In genomic region chr16:80167657-80168056, GRCh38 we compare ENCODE assay signal across 12 cellular contexts.
DNase-seq lines count a peak whose midpoint lies in the region; ATAC-seq and TF ChIP-seq lines count a peak whose summit lies in the region.
"Had no signal": no experiment of that assay in that cellular context is flagged by ENCODE, and none has a peak within 500 bp of the region (broad histone marks: within the 10 kb centered on the region; RNA-seq: fewer than 3 reads in every experiment).

No MANE protein-coding gene starts in this region.

- H3K4me1 ChIP-seq in PC-9 (replicated peaks; ENCODE audit: insufficient read depth) (no peaks in the 10 kb centered on the region), tibial nerve (no peaks in the 10 kb centered on the region), mesenchymal stem cell (ENCODE audit: control insufficient read depth, insufficient read depth, low read depth, low read length) (peaks cover 3% of the 10 kb centered on the region)

- H3F3A ChIP-seq in PC-9 (ENCODE audit: insufficient read depth, low read depth): no peaks in the 10 kb centered on the region

- H2BK12ac ChIP-seq in mesenchymal stem cell (ENCODE audit: low read length in 2 of 2): no peak overlapping the region

- intact Hi-C loops in PC-9 (cut with micrococcal nuclease; ENCODE audit: unreplicated experiment): no loop called here

- no peaks in the 10 kb centered on the region for H4K20me1 ChIP-seq in PC-9 (ENCODE audit: insufficient read depth)

- H4K91ac ChIP-seq in mesenchymal stem cell (ENCODE audit: low read length): no peak overlapping the region

- POLR2A ChIA-PET in PC-9 (lab: Charles Lee; ENCODE audit: unreplicated experiment): no interaction called here

- H3K14ac ChIP-seq in mesenchymal stem cell (ENCODE audit: low read length in 2 of 2): no peak overlapping the region

- H2BK15ac ChIP-seq in mesenchymal stem cell (ENCODE audit: low read depth, poor library complexity, severe bottlenecking): no peak overlapping the region

- H3K23ac ChIP-seq in mesenchymal stem cell (ENCODE audit: low read length in 2 of 2): no peak overlapping the region

- no peak overlapping the region for H3K9ac ChIP-seq in mesenchymal stem cell (ENCODE audit: low read length)

- no peak overlapping the region for H4K8ac ChIP-seq in mesenchymal stem cell (ENCODE audit: low read length)

- H3K27ac ChIP-seq in PC-9 (no peak overlapping the region), tibial nerve (no peak overlapping the region), mesenchymal stem cell (ENCODE audit: low read length, poor library complexity, severe bottlenecking) (no peak overlapping the region)

- no peak overlapping the region for H3K4ac ChIP-seq in mesenchymal stem cell (ENCODE audit: low read depth in 1 of 2, low read length in 2 of 2)

- H2AK5ac ChIP-seq in mesenchymal stem cell (ENCODE audit: low read length, severe bottlenecking): no peak overlapping the region

- H3K4me2 ChIP-seq in PC-9 (peak overlapping the region; percentile 28; the same call in 1 of the 2 replicates), mesenchymal stem cell (ENCODE audit: low read length, poor library complexity, severe bottlenecking) (no peak overlapping the region)

- TF ChIP-seq CTCF in PC-9 (conservative IDR thresholded peaks at IDR 0.05) (no peak), tibial nerve (IDR thresholded peaks at IDR 0.05) (no peak)

- H3K36me3 ChIP-seq in PC-9 (ENCODE audit: low read depth) (no peaks in the 10 kb centered on the region), tibial nerve (no peaks in the 10 kb centered on the region), mesenchymal stem cell (ENCODE audit: control insufficient read depth in 1 of 2, insufficient read depth in 2 of 2, low read depth in 1 of 2, low read length in 2 of 2) (no peaks in the 10 kb centered on the region)

- CTCF ChIA-PET in PC-9 (lab: Charles Lee): no interaction called here

- no peaks in the 10 kb centered on the region for H3K9me3 ChIP-seq in PC-9 (ENCODE audit: insufficient read depth, low read depth)
- no peaks in the 10 kb centered on the region for H3K9me3 ChIP-seq in tibial nerve
- peaks cover 4% of the 10 kb centered on the region for H3K9me3 ChIP-seq in mesenchymal stem cell (ENCODE audit: control insufficient read depth, low read length)

- H3K79me2 ChIP-seq in PC-9 (ENCODE audit: low read depth): no peaks in the 10 kb centered on the region

- H2BK5ac ChIP-seq in mesenchymal stem cell (ENCODE audit: low read depth, low read length, poor library complexity, severe bottlenecking): no peak overlapping the region

- no TSS peak for BruUV-seq in PC-9 (replicated peaks; lab: Mats Ljungman, UMichigan)

- no peak overlapping the region for H3K18ac ChIP-seq in mesenchymal stem cell (ENCODE audit: low read depth in 1 of 2, low read length in 2 of 2)

- H3K4me3 ChIP-seq in PC-9: no peak overlapping the region
- no peak overlapping the region for H3K4me3 ChIP-seq in tibial nerve
- H3K4me3 ChIP-seq in mesenchymal stem cell (ENCODE audit: insufficient read depth in 1 of 2, low read depth in 1 of 2, low read length in 2 of 2): no peak overlapping the region

- H2BK120ac ChIP-seq in mesenchymal stem cell (ENCODE audit: low read depth, low read length): no peak overlapping the region

- WGBS in tibial nerve, 2 donors: 50 to 59% methylated on average over 5 of the region's 5 CpGs
- 82% methylated on average over 4 of the region's 5 CpGs for WGBS in mesenchymal stem cell

- DNase-seq in DMS53 treated with DMSO at 0.1 percent for 48 hours (lab: John Stamatoyannopoulos, UW; ENCODE audit: unreplicated experiment) (peak; percentile 92), NCI-H1105 treated with DMSO at 0.1 percent for 48 hours (lab: John Stamatoyannopoulos, UW) (peak; percentile 89), PC-9 (no peak), kidney tubule cell (ENCODE audit: low spot score) (peak; percentile 90), tibial nerve (ENCODE audit: low spot score in 2 of 2) (no peak), mesenchymal stem cell (no peak), globus pallidus (ENCODE audit: low spot score) (no peak)
- DNase-seq: activated naive CD8-positive, alpha-beta T cell treated with anti-CD3 and anti-CD28 coated beads, Interleukin-2, amount 50 U/mL, for 24 hours; KBM-7; NCI-H1694; retina had no signal

- no peak for TF ChIP-seq EP300 in tibial nerve (IDR thresholded peaks at IDR 0.05)

- no peaks in the 10 kb centered on the region for H3K79me1 ChIP-seq in mesenchymal stem cell (replicated peaks; ENCODE audit: low read length, poor library complexity, severe bottlenecking)

- ATAC-seq in GM21717 (IDR thresholded peaks at IDR 0.05; ENCODE audit: unreplicated experiment): no peak
- ATAC-seq: activated naive CD8-positive, alpha-beta T cell treated with anti-CD3 and anti-CD28 coated beads, Interleukin-2, amount 50 U/mL, for 24 hours had no signal

- peaks cover 45% of the 10 kb centered on the region; the same call in 1 of the 2 replicates for H3K27me3 ChIP-seq in PC-9 (ENCODE audit: insufficient read depth, low read depth)
- no peaks in the 10 kb centered on the region for H3K27me3 ChIP-seq in tibial nerve
- H3K27me3 ChIP-seq in mesenchymal stem cell (ENCODE audit: control insufficient read depth in 1 of 2, insufficient read depth in 1 of 2, low read length in 2 of 2): no peaks in the 10 kb centered on the region

- no peaks in the 10 kb centered on the region for H3K9me2 ChIP-seq in PC-9 (ENCODE audit: insufficient read depth)

- no peak for TF ChIP-seq POLR2A in tibial nerve (IDR thresholded peaks at IDR 0.05)

- H2AFZ ChIP-seq in PC-9 (no peak overlapping the region), mesenchymal stem cell (ENCODE audit: low read depth, low read length) (no peak overlapping the region)

Comparison
In these comparisons a context has a peak if more than half of its experiments do, and no peak if none do; other contexts are left out.
1. DNase-seq: peak in DMS53 treated with DMSO at 0.1 percent for 48 hours (single experiment), NCI-H1105 treated with DMSO at 0.1 percent for 48 hours (single experiment) and kidney tubule cell (single experiment); none in PC-9 (0 of 2), tibial nerve (0 of 2), mesenchymal stem cell (single experiment) and globus pallidus (single experiment).